Comparison of ENCODE assay signal across 23 cellular contexts in genomic region chr6:44080561-44081521, GRCh38.
DNase-seq lines count a peak whose midpoint lies in the region; ATAC-seq lines count a peak whose summit lies in the region.
"Had no signal": no experiment of that assay in that cellular context is flagged by ENCODE, and none has a peak within 500 bp of the region (broad histone marks: within the 10 kb centered on the region; RNA-seq: fewer than 3 reads in every experiment).

No MANE protein-coding gene starts in this region.

- no peak overlapping the region for H3K4me3 Mint-ChIP-seq in stimulated activated naive CD8-positive, alpha-beta T cell treated with anti-CD3 and anti-CD28 coated beads, Interleukin-15, Interleukin-2, amounts not matched to agents 100 ng/mL and 50 ng/mL, for 24 hours
- H3K4me3 Mint-ChIP-seq in stimulated activated naive CD8-positive, alpha-beta T cell treated with anti-CD3 and anti-CD28 coated beads, Interleukin-15, amount 100 ng/mL, for 72 hours, result no peak overlapping the region
- H3K4me3 Mint-ChIP-seq: B cell, memory B cell, nephron had no signal

- DNase-seq in stimulated activated naive CD8-positive, alpha-beta T cell treated with anti-CD3 and anti-CD28 coated beads, Interleukin-15, amount 100 ng/mL, for 72 hours, result no peak
- DNase-seq in NCI-H82 treated with DMSO at 0.1 percent for 48 hours (lab: John Stamatoyannopoulos, UW; ENCODE audit: unreplicated experiment), result peak; percentile 59
- DNase-seq in ecto neural progenitor cell (ENCODE audit: low spot score), result peak; percentile 62
- DNase-seq in SIG-M5 (lab: John Stamatoyannopoulos, UW), result no peak
- no peak for DNase-seq in NCI-H345 (lab: John Stamatoyannopoulos, UW)
- DNase-seq: ACHN; activated CD4-positive, alpha-beta T cell treated with anti-CD3 and anti-CD28 coated beads for 48 hours; activated T-cell treated with anti-CD3 and anti-CD28 coated beads, Interleukin-2, amount 50 U/mL, for 1 hour; caudate nucleus; cortex of kidney; glutamatergic neuron; KBM-7; left lung; NCI-H1417 treated with DMSO at 0.1 percent for 48 hours; NCI-H2029 treated with DMSO at 0.1 percent for 48 hours; NCI-H2227 treated with DMSO at 0.1 percent for 48 hours; SHP77 treated with DMSO at 0.1 percent for 48 hours; stimulated activated naive CD4-positive, alpha-beta T cell had no signal

- no peak for ATAC-seq in stimulated activated naive CD8-positive, alpha-beta T cell treated with anti-CD3 and anti-CD28 coated beads, Interleukin-15, amount 100 ng/mL, for 72 hours
- ATAC-seq in HG03565 (IDR thresholded peaks at IDR 0.05; ENCODE audit: unreplicated experiment), result no peak
- ATAC-seq: left lung had no signal

- no peaks in the 10 kb centered on the region for H3K9me3 Mint-ChIP-seq in stimulated activated naive CD8-positive, alpha-beta T cell treated with anti-CD3 and anti-CD28 coated beads, Interleukin-15, Interleukin-2, amounts not matched to agents 100 ng/mL and 50 ng/mL, for 24 hours
- H3K9me3 Mint-ChIP-seq in stimulated activated naive CD8-positive, alpha-beta T cell treated with anti-CD3 and anti-CD28 coated beads, Interleukin-15, amount 100 ng/mL, for 72 hours, result no peaks in the 10 kb centered on the region
- H3K9me3 Mint-ChIP-seq: memory B cell, nephron had no signal

- peak overlapping the region; percentile 31 for H3K27ac Mint-ChIP-seq in stimulated activated naive CD8-positive, alpha-beta T cell treated with anti-CD3 and anti-CD28 coated beads, Interleukin-15, Interleukin-2, amounts not matched to agents 100 ng/mL and 50 ng/mL, for 24 hours
- no peak overlapping the region for H3K27ac Mint-ChIP-seq in stimulated activated naive CD8-positive, alpha-beta T cell treated with anti-CD3 and anti-CD28 coated beads, Interleukin-15, amount 100 ng/mL, for 72 hours
- H3K27ac Mint-ChIP-seq: B cell, memory B cell had no signal

- peaks cover 15% of the 10 kb centered on the region for H3K27me3 Mint-ChIP-seq in stimulated activated naive CD8-positive, alpha-beta T cell treated with anti-CD3 and anti-CD28 coated beads, Interleukin-15, Interleukin-2, amounts not matched to agents 100 ng/mL and 50 ng/mL, for 24 hours
- H3K27me3 Mint-ChIP-seq in stimulated activated naive CD8-positive, alpha-beta T cell treated with anti-CD3 and anti-CD28 coated beads, Interleukin-15, amount 100 ng/mL, for 72 hours, result peaks cover 35% of the 10 kb centered on the region

- no peaks in the 10 kb centered on the region for H3K36me3 Mint-ChIP-seq in stimulated activated naive CD8-positive, alpha-beta T cell treated with anti-CD3 and anti-CD28 coated beads, Interleukin-15, Interleukin-2, amounts not matched to agents 100 ng/mL and 50 ng/mL, for 24 hours (ENCODE audit: low read depth)
- H3K36me3 Mint-ChIP-seq: memory B cell had no signal

- H3K4me1 Mint-ChIP-seq in stimulated activated naive CD8-positive, alpha-beta T cell treated with anti-CD3 and anti-CD28 coated beads, Interleukin-15, Interleukin-2, amounts not matched to agents 100 ng/mL and 50 ng/mL, for 24 hours (ENCODE audit: low read depth), result peaks cover 6% of the 10 kb centered on the region
- H3K4me1 Mint-ChIP-seq in stimulated activated naive CD8-positive, alpha-beta T cell treated with anti-CD3 and anti-CD28 coated beads, Interleukin-15, amount 100 ng/mL, for 72 hours, result peaks cover 36% of the 10 kb centered on the region
- H3K4me1 Mint-ChIP-seq: B cell had no signal

Comparison
In these comparisons a context has a peak if more than half of its experiments do, and no peak if none do; other contexts are left out.
1. DNase-seq: peak in NCI-H82 treated with DMSO at 0.1 percent for 48 hours (single experiment) and ecto neural progenitor cell (single experiment); none in stimulated activated naive CD8-positive, alpha-beta T cell treated with anti-CD3 and anti-CD28 coated beads, Interleukin-15, amount 100 ng/mL, for 72 hours (0 of 2), SIG-M5 (single experiment) and NCI-H345 (single experiment).